In genomic region chr5:31502506-31502905, GRCh38 we compare ENCODE assay signal across 16 cellular contexts.
"Had no signal": no experiment of that assay in that cellular context is flagged by ENCODE, and none has a peak within 500 bp of the region (broad histone marks: within the 10 kb centered on the region; RNA-seq: fewer than 3 reads in every experiment).

No MANE protein-coding gene starts in this region.

- H3K4me3 Mint-ChIP-seq: activated CD4-positive, alpha-beta memory T cell treated with anti-CD3 and anti-CD28 coated beads for 36 hours; activated T-cell treated with anti-CD3 and anti-CD28 coated beads, Interleukin-2, amount 50 U/mL, for 4 hours; brain; type B pancreatic cell had no signal

- DNase-seq: activated CD4-positive, alpha-beta memory T cell treated with anti-CD3 and anti-CD28 coated beads for 36 hours; activated CD4-positive, CD25-positive, alpha-beta regulatory T cell treated with anti-CD3 and anti-CD28 coated beads, Interleukin-2, amount 50 U/mL, for 72 hours; activated effector memory CD4-positive, alpha-beta T cell treated with anti-CD3 and anti-CD28 coated beads, Interleukin-2, amount 50 U/mL, for 16 hours; activated T-cell treated with anti-CD3 and anti-CD28 coated beads, Interleukin-2, amount 50 U/mL, for 4 hours; amniotic stem cell; gastrocnemius medialis; stimulated activated naive CD4-positive, alpha-beta T cell; SW 1271 had no signal

- H3K27me3 Mint-ChIP-seq: activated CD4-positive, alpha-beta memory T cell treated with anti-CD3 and anti-CD28 coated beads for 36 hours; brain; type B pancreatic cell had no signal

- H3K9me3 Mint-ChIP-seq: activated CD4-positive, alpha-beta memory T cell treated with anti-CD3 and anti-CD28 coated beads for 36 hours; activated naive CD4-positive, alpha-beta T cell treated with anti-CD3 and anti-CD28 coated beads, Interleukin-2, amount 50 U/mL, for 72 hours; activated T-cell treated with anti-CD3 and anti-CD28 coated beads, Interleukin-2, amount 50 U/mL, for 4 hours; brain; type B pancreatic cell had no signal

- H3K27ac Mint-ChIP-seq: activated CD4-positive, alpha-beta memory T cell treated with anti-CD3 and anti-CD28 coated beads for 36 hours; activated naive CD4-positive, alpha-beta T cell treated with anti-CD3 and anti-CD28 coated beads, Interleukin-2, amount 50 U/mL, for 72 hours; brain; type B pancreatic cell had no signal

- H3K9me3 ChIP-seq: esophagus muscularis mucosa, gastrocnemius medialis, right atrium auricular region, suprapubic skin had no signal

- ATAC-seq: activated naive CD4-positive, alpha-beta T cell treated with anti-CD3 and anti-CD28 coated beads, Interleukin-2, amount 50 U/mL, for 72 hours; activated T-cell treated with anti-CD3 and anti-CD28 coated beads, Interleukin-2, amount 50 U/mL, for 4 hours; gastrocnemius medialis had no signal

- H3K4me3 ChIP-seq: esophagus muscularis mucosa, gastrocnemius medialis, right atrium auricular region, smooth muscle cell, suprapubic skin had no signal

- H3K27me3 ChIP-seq: esophagus muscularis mucosa, gastrocnemius medialis, right atrium auricular region, suprapubic skin had no signal

- H3K4me1 Mint-ChIP-seq: brain had no signal

- H3K27ac ChIP-seq: esophagus muscularis mucosa, gastrocnemius medialis, parathyroid adenoma, right atrium auricular region, suprapubic skin had no signal
